In the genomic region with DNA sequence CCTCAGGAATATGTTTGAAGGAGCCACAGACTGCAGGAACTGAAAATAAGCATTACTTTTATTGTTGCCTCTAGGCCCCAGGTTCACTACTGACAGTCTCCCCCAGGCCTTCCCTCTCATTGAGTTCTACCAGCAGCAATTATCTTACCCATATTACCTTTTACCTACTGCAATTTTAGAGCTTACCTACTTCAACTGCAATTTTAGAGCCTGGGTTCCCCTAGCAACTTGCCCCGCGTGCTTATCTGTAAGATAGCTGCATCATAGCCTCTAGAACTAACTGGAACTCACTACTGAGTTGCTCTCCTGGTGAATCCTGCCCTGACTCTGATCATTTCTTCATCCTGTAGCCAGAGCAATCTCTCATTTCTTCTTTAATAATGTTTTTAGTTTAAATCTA, we compare ENCODE assay signal across 31 cellular contexts.
"Had no signal": no experiment of that assay in that cellular context is flagged by ENCODE, and none has a peak within 500 bp of the region (broad histone marks: within the 10 kb centered on the region; RNA-seq: fewer than 3 reads in every experiment).

No MANE protein-coding gene starts in this region.

- H3K36me3 ChIP-seq: MG63 had no signal

- DNase-seq: Karpas-422, Kasumi-1, MG63, MM.1S, MV-4-11, NCI-H1048, NCI-H1092, NCI-H1092 treated with DMSO at 0.1 percent for 48 hours, NCI-H1105, NCI-H1105 treated with DMSO at 0.1 percent for 48 hours, NCI-H1417, NCI-H1417 treated with DMSO at 0.1 percent for 48 hours, NCI-H146, NCI-H1694, NCI-H1694 treated with DMSO at 0.1 percent for 48 hours, NCI-H187, NCI-H187 treated with DMSO at 0.1 percent for 48 hours, NCI-H1930, NCI-H2081, NCI-H2081 treated with DMSO at 0.1 percent for 48 hours, NCI-H2107, NCI-H2171, NCI-H2171 treated with DMSO at 0.1 percent for 48 hours, NCI-H2227 treated with DMSO at 0.1 percent for 48 hours, NCI-H226, NCI-H345, NCI-H446, NCI-H446 treated with DMSO at 0.1 percent for 48 hours, NCI-H510A treated with DMSO at 0.1 percent for 48 hours, NCI-H524 had no signal

- H3K27ac ChIP-seq: KMS-11 had no signal

- H3K4me3 ChIP-seq: MG63 had no signal

- H3K9me3 ChIP-seq: MG63 had no signal

- H3K4me2 ChIP-seq: KMS-11 had no signal

- H3K27me3 ChIP-seq: MG63 had no signal

- H3K9ac ChIP-seq: KMS-11 had no signal
